10 cellular contexts compared by ENCODE assay signal in the genomic region with DNA sequence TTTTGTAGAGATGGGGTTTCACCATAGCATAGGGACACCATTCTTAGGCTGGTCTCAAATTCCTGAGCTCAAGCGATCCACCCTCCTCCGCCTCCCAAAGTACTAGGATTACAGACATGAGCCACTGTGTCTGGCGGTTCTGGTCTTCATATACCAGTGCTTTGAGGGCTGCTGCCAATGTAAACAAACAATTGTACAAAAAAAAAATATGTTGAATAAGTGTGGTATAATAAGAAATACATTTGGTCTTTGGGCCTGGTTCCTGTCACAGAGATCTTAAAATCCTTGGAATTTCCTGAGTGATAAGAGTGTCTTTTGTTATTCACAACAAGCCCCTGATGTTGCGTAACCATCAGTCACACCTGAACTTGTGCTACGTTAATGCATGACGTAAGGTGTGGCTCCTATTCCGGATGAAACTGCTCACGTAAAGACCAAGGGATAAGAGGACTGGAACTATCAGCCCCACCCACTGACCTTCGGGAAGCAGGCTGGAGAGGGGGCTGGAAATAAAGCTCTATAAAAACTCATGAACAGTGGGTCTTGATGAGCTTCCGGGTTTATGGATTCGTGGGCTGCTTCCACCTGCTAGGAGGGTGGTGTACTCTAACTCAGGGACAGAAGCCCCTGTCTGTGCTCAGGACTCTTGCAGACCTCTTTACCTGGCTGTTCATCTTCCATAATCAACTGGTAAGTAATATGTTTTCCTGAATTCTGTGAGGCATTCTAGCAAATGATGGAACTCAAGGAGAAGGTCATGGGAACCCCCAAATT. TPM values are rescaled to one million over a fixed set of nuclear protein-coding genes. Genes with fewer than 3 reads are reported as not detected.
A peak's percentile ranks its signal among the peaks of the same experiment; 100 is the strongest.
DNase-seq lines count a peak whose midpoint lies in the region; TF ChIP-seq lines count a peak whose summit lies in the region.
"Had no signal": no experiment of that assay in that cellular context is flagged by ENCODE, and none has a peak within 500 bp of the region (broad histone marks: within the 10 kb centered on the region; RNA-seq: fewer than 3 reads in every experiment).

No MANE protein-coding gene starts in this region.

- no peaks in the 10 kb centered on the region for H3K36me3 Mint-ChIP-seq in nephron (ENCODE audit: low read depth)
- H3K36me3 Mint-ChIP-seq in activated T-helper 2 cell treated with anti-CD3 and anti-CD28 coated beads, Interferon-gamma antibody, Interleukin-2, Interleukin-4, amounts not matched to agents 10 μg/mL and 5 μg/mL and 100 μg/mL, durations not matched to agents 14 hours and 24 hours and 36 hours (ENCODE audit: low read depth) = no peaks in the 10 kb centered on the region
- H3K36me3 Mint-ChIP-seq: CD8-positive, alpha-beta T cell had no signal

- H3K27me3 ChIP-seq in esophagus (ENCODE audit: control insufficient read depth in 1 of 2, insufficient read depth in 2 of 2, low read length in 2 of 2) = no peaks in the 10 kb centered on the region

- H3K4me3 Mint-ChIP-seq in nephron = no peak overlapping the region
- H3K4me3 Mint-ChIP-seq in activated T-helper 2 cell treated with anti-CD3 and anti-CD28 coated beads, Interferon-gamma antibody, Interleukin-2, Interleukin-4, amounts not matched to agents 10 μg/mL and 5 μg/mL and 100 μg/mL, durations not matched to agents 14 hours and 24 hours and 36 hours (ENCODE audit: low read depth) = no peak overlapping the region
- H3K4me3 Mint-ChIP-seq: CD8-positive, alpha-beta T cell had no signal

- DNase-seq in Daoy (ENCODE audit: low read depth) (peak; percentile 74), NCI-H510A (lab: John Stamatoyannopoulos, UW) (peak; percentile 51), NCI-H526 treated with DMSO at 0.1 percent for 48 hours (lab: John Stamatoyannopoulos, UW) (no peak), ecto neural progenitor cell (ENCODE audit: low spot score) (no peak)
- DNase-seq in stimulated activated CD8-positive, alpha-beta memory T cell treated with anti-CD3 and anti-CD28 coated beads, Interleukin-4, amount 100 ng/mL, for 48 hours = no peak
- no peak for DNase-seq in activated T-helper 2 cell treated with anti-CD3 and anti-CD28 coated beads, Interferon-gamma antibody, Interleukin-2, Interleukin-4, amounts not matched to agents 10 μg/mL and 5 μg/mL and 100 μg/mL, durations not matched to agents 14 hours and 24 hours and 36 hours (ENCODE audit: low spot score)
- DNase-seq: activated effector memory CD4-positive, alpha-beta T cell treated with Interleukin-2 at 50 U/mL for 16 hours had no signal

- H3K4me1 ChIP-seq in esophagus (ENCODE audit: control insufficient read depth in 2 of 2, insufficient read depth in 2 of 2, low read length in 1 of 2) = no peaks in the 10 kb centered on the region

- peak overlapping the region; percentile 1 to 44 for H3K27ac ChIP-seq in esophagus (ENCODE audit: low read depth in 2 of 2, low read length in 1 of 2)

- H3K4me3 ChIP-seq in esophagus (ENCODE audit: low read depth in 1 of 2, low read length in 2 of 2) = no peak overlapping the region

- H3K27ac Mint-ChIP-seq in nephron = peak overlapping the region in 2 of 3 experiments; percentile 44 to 81
- no peak overlapping the region for H3K27ac Mint-ChIP-seq in activated T-helper 2 cell treated with anti-CD3 and anti-CD28 coated beads, Interferon-gamma antibody, Interleukin-2, Interleukin-4, amounts not matched to agents 10 μg/mL and 5 μg/mL and 100 μg/mL, durations not matched to agents 14 hours and 24 hours and 36 hours
- H3K27ac Mint-ChIP-seq: CD8-positive, alpha-beta T cell had no signal

- H3K27me3 Mint-ChIP-seq in nephron (ENCODE audit: low read depth) = no peaks in the 10 kb centered on the region
- peaks cover 8% of the 10 kb centered on the region for H3K27me3 Mint-ChIP-seq in activated T-helper 2 cell treated with anti-CD3 and anti-CD28 coated beads, Interferon-gamma antibody, Interleukin-2, Interleukin-4, amounts not matched to agents 10 μg/mL and 5 μg/mL and 100 μg/mL, durations not matched to agents 14 hours and 24 hours and 36 hours (ENCODE audit: low read depth)

- intact Hi-C loops in activated T-helper 2 cell treated with anti-CD3 and anti-CD28 coated beads, Interferon-gamma antibody, Interleukin-2, Interleukin-4, amounts not matched to agents 10 μg/mL and 5 μg/mL and 100 μg/mL, durations not matched to agents 14 hours and 24 hours and 36 hours (cut with micrococcal nuclease) = no loop called here

- H3K4me1 Mint-ChIP-seq in nephron = peaks cover 7% of the 10 kb centered on the region
- H3K4me1 Mint-ChIP-seq in activated T-helper 2 cell treated with anti-CD3 and anti-CD28 coated beads, Interferon-gamma antibody, Interleukin-2, Interleukin-4, amounts not matched to agents 10 μg/mL and 5 μg/mL and 100 μg/mL, durations not matched to agents 14 hours and 24 hours and 36 hours (ENCODE audit: low read depth) = no peaks in the 10 kb centered on the region

- H3K9me3 Mint-ChIP-seq in nephron = no peaks in the 10 kb centered on the region
- H3K9me3 Mint-ChIP-seq in activated T-helper 2 cell treated with anti-CD3 and anti-CD28 coated beads, Interferon-gamma antibody, Interleukin-2, Interleukin-4, amounts not matched to agents 10 μg/mL and 5 μg/mL and 100 μg/mL, durations not matched to agents 14 hours and 24 hours and 36 hours = no peaks in the 10 kb centered on the region
- H3K9me3 Mint-ChIP-seq: CD8-positive, alpha-beta T cell had no signal

- H3K36me3 ChIP-seq in esophagus (ENCODE audit: control insufficient read depth in 2 of 2, insufficient read depth in 2 of 2, low read length in 1 of 2) = no peaks in the 10 kb centered on the region

- no peaks in the 10 kb centered on the region for H3K9me3 ChIP-seq in esophagus (ENCODE audit: control insufficient read depth in 2 of 2, insufficient read depth in 1 of 2, low read depth in 1 of 2, low read length in 1 of 2)

- no peak for TF ChIP-seq CTCF in nephron (IDR thresholded peaks at IDR 0.05; ENCODE audit: unreplicated experiment in 3 of 3)

- WGBS in esophagus, 2 donors = 24 to 30% methylated on average over 11 of the region's 11 CpGs

RNA-seq across cellular contexts. Expression of a gene that starts 16.5 kb away (rescaled TPM):
- total RNA-seq in Daoy (2014; rRNA removed; shearing (Covaris generic)) = 21.3 and 22.3 TPM in 2 replicates
- polyA plus RNA-seq in esophagus = 10 to 100 TPM; 11.2 to 22.5 TPM
- total RNA-seq in activated T-helper 2 cell treated with anti-CD3 and anti-CD28 coated beads, Interferon-gamma antibody, Interleukin-2, Interleukin-4, amounts not matched to agents 10 μg/mL and 5 μg/mL and 100 μg/mL, durations not matched to agents 14 hours and 24 hours and 36 hours = 0.52 and 0.53 TPM in 2 replicates

RNA-seq across cellular contexts. Expression of a gene that starts 18.7 kb away (rescaled TPM):
- 1.1 and 3.9 TPM in 2 replicates for total RNA-seq in Daoy (2014; rRNA removed; shearing (Covaris generic))
- polyA plus RNA-seq in esophagus = 1 to 10 TPM; 3.5 to 4.5 TPM
- total RNA-seq in activated T-helper 2 cell treated with anti-CD3 and anti-CD28 coated beads, Interferon-gamma antibody, Interleukin-2, Interleukin-4, amounts not matched to agents 10 μg/mL and 5 μg/mL and 100 μg/mL, durations not matched to agents 14 hours and 24 hours and 36 hours = not detected in 2 replicates
- total RNA-seq: CD8-positive, alpha-beta T cell had no signal

Comparison
In these comparisons a context has a peak if more than half of its experiments do, and no peak if none do; other contexts are left out.
1. DNase-seq: peak in Daoy (single experiment) and NCI-H510A (single experiment); none in NCI-H526 treated with DMSO at 0.1 percent for 48 hours (single experiment), stimulated activated CD8-positive, alpha-beta memory T cell treated with anti-CD3 and anti-CD28 coated beads, Interleukin-4, amount 100 ng/mL, for 48 hours (single experiment), activated T-helper 2 cell treated with anti-CD3 and anti-CD28 coated beads, Interferon-gamma antibody, Interleukin-2, Interleukin-4, amounts not matched to agents 10 μg/mL and 5 μg/mL and 100 μg/mL, durations not matched to agents 14 hours and 24 hours and 36 hours (single experiment) and ecto neural progenitor cell (single experiment).
2. RNA of a gene that starts 16.5 kb away (total RNA-seq): 21.3 to 22.3 TPM in Daoy; 0.52 to 0.53 TPM in activated T-helper 2 cell treated with anti-CD3 and anti-CD28 coated beads, Interferon-gamma antibody, Interleukin-2, Interleukin-4, amounts not matched to agents 10 μg/mL and 5 μg/mL and 100 μg/mL, durations not matched to agents 14 hours and 24 hours and 36 hours; every median in the first group is over 10 times any median in the second.